ENCODE assay signal across 7 cellular contexts in genomic region chr4:184514121-184514988, GRCh38. TPM values are rescaled to one million over a fixed set of nuclear protein-coding genes. Genes with fewer than 3 reads are reported as not detected.
DNase-seq lines count a peak whose midpoint lies in the region; ATAC-seq and TF ChIP-seq lines count a peak whose summit lies in the region.

No MANE protein-coding gene starts in this region.

- no peak overlapping the region for H3K4me3 ChIP-seq in WERI-Rb-1 (ENCODE audit: low read depth, low read length)

- no peak overlapping the region for H3K27ac ChIP-seq in WERI-Rb-1

- H3K27me3 ChIP-seq in WERI-Rb-1 (ENCODE audit: insufficient read depth, low read depth, severe bottlenecking), result no peaks in the 10 kb centered on the region

- H3K9me3 ChIP-seq in WERI-Rb-1 (ENCODE audit: severe bottlenecking), result no peaks in the 10 kb centered on the region

- ATAC-seq in GM18520 (IDR thresholded peaks at IDR 0.05; ENCODE audit: unreplicated experiment), result peak; percentile 90
- ATAC-seq in HG02763 (IDR thresholded peaks at IDR 0.05; ENCODE audit: unreplicated experiment), result peak; percentile 96
- ATAC-seq in left colon, result peak; percentile 34

- DNase-seq in OCI-M1 (lab: John Stamatoyannopoulos, UW) (peak; percentile 73), astrocyte of the hippocampus (ENCODE audit: low read depth, low spot score) (peak; percentile 89), left colon (peak; percentile 41 to 56), WERI-Rb-1 (no peak)
- peak; percentile 81 for DNase-seq in stimulated activated CD4-positive, alpha-beta T cell treated with anti-CD3 and anti-CD28 coated beads, Interleukin-4, amount 100 ng/mL, for 24 hours

- intact Hi-C loops in left colon (cut with DNase I, micrococcal nuclease), result no loop called here

- TF ChIP-seq CTCF in WERI-Rb-1 (IDR thresholded peaks at IDR 0.05; ENCODE audit: low read depth, low read length), result no peak

- H3K36me3 ChIP-seq in WERI-Rb-1, result no peaks in the 10 kb centered on the region

RNA-seq across cellular contexts. Expression of gene IRF2, which starts 40.0 kb away (rescaled TPM):
- 10 to 100 TPM; 45.5 to 51.3 TPM for total RNA-seq in left colon

Comparison
In these comparisons a context has a peak if more than half of its experiments do, and no peak if none do; other contexts are left out.
1. ATAC-seq: peak in every context shown above with its lines; median percentile 96 in HG02763; 90 in GM18520; 34 in left colon.